1 cellular context compared by ENCODE assay signal in the genomic region with DNA sequence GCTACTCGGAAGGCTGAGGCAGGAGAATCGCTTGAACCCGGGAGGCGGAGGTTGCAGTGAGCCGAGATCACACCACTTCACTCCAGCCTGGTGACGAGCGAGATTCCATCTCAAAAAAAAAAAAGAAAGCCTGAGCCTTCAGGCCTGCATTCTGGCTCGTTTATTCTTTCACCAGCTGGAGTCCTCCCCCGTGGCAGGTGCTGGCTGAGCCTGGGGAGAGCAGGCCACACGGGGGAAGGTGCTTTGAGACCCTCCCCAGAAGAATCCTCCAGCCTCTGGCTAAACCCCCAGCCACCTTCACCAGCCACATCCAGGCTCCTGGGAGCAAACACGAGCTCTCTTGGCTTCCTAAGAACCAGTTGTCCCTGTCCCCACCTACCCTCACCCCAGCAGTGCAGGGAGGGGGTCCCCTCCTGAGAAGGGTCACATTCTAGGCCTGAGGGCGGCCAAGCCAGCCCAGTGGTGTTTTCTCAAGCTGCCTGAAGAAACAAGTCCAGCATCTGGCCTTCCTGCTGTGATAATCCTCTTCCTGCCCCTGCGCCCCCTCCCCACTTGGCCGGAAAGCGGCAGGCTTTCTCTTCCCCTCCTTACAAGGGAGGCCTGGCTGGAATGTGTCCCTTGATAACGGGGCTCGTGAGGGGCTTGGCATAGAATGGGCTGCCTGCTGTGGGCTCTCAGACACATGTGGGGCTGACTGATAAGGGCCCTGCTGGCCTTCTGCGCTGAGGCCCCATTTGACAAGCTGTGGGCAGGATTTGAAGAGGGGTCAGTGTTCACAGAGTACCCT.
TF ChIP-seq lines count a peak whose summit lies in the region.

No MANE protein-coding gene starts in this region.

TF ChIP-seq in WTC11, 78 proteins besides CTCF, POLR2A, EP300 and RAD21 (continued from another document):
- TF ChIP-seq, protein P1, sequence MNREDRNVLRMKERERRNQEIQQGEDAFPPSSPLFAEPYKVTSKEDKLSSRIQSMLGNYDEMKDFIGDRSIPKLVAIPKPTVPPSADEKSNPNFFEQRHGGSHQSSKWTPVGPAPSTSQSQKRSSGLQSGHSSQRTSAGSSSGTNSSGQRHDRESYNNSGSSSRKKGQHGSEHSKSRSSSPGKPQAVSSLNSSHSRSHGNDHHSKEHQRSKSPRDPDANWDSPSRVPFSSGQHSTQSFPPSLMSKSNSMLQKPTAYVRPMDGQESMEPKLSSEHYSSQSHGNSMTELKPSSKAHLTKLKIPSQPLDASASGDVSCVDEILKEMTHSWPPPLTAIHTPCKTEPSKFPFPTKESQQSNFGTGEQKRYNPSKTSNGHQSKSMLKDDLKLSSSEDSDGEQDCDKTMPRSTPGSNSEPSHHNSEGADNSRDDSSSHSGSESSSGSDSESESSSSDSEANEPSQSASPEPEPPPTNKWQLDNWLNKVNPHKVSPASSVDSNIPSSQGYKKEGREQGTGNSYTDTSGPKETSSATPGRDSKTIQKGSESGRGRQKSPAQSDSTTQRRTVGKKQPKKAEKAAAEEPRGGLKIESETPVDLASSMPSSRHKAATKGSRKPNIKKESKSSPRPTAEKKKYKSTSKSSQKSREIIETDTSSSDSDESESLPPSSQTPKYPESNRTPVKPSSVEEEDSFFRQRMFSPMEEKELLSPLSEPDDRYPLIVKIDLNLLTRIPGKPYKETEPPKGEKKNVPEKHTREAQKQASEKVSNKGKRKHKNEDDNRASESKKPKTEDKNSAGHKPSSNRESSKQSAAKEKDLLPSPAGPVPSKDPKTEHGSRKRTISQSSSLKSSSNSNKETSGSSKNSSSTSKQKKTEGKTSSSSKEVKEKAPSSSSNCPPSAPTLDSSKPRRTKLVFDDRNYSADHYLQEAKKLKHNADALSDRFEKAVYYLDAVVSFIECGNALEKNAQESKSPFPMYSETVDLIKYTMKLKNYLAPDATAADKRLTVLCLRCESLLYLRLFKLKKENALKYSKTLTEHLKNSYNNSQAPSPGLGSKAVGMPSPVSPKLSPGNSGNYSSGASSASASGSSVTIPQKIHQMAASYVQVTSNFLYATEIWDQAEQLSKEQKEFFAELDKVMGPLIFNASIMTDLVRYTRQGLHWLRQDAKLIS (CRISPR knock-in tag; IDR thresholded peaks at IDR 0.05; ENCODE audit: borderline replicate concordance), result no peak
- TF ChIP-seq, protein P2, sequence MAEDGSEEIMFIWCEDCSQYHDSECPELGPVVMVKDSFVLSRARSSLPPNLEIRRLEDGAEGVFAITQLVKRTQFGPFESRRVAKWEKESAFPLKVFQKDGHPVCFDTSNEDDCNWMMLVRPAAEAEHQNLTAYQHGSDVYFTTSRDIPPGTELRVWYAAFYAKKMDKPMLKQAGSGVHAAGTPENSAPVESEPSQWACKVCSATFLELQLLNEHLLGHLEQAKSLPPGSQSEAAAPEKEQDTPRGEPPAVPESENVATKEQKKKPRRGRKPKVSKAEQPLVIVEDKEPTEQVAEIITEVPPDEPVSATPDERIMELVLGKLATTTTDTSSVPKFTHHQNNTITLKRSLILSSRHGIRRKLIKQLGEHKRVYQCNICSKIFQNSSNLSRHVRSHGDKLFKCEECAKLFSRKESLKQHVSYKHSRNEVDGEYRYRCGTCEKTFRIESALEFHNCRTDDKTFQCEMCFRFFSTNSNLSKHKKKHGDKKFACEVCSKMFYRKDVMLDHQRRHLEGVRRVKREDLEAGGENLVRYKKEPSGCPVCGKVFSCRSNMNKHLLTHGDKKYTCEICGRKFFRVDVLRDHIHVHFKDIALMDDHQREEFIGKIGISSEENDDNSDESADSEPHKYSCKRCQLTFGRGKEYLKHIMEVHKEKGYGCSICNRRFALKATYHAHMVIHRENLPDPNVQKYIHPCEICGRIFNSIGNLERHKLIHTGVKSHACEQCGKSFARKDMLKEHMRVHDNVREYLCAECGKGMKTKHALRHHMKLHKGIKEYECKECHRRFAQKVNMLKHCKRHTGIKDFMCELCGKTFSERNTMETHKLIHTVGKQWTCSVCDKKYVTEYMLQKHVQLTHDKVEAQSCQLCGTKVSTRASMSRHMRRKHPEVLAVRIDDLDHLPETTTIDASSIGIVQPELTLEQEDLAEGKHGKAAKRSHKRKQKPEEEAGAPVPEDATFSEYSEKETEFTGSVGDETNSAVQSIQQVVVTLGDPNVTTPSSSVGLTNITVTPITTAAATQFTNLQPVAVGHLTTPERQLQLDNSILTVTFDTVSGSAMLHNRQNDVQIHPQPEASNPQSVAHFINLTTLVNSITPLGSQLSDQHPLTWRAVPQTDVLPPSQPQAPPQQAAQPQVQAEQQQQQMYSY (CRISPR knock-in tag; IDR thresholded peaks at IDR 0.05), result no peak
- TF ChIP-seq FOXJ3 (CRISPR knock-in tag; IDR thresholded peaks at IDR 0.05; ENCODE audit: borderline replicate concordance), result no peak
- TF ChIP-seq FOXP1 (CRISPR knock-in tag; IDR thresholded peaks at IDR 0.05; ENCODE audit: borderline replicate concordance), result no peak
- no peak for TF ChIP-seq JAZF1 (CRISPR knock-in tag; IDR thresholded peaks at IDR 0.05)
- no peak for TF ChIP-seq NR1H2 (CRISPR knock-in tag; IDR thresholded peaks at IDR 0.05)
- TF ChIP-seq ELF4 (CRISPR knock-in tag; IDR thresholded peaks at IDR 0.05; ENCODE audit: low read depth), result no peak
- TF ChIP-seq ZNF671 (CRISPR knock-in tag; IDR thresholded peaks at IDR 0.05), result no peak
- no peak for TF ChIP-seq TP53 (CRISPR knock-in tag; IDR thresholded peaks at IDR 0.05)
- peak; percentile 86 for TF ChIP-seq TEAD4 (CRISPR knock-in tag; IDR thresholded peaks at IDR 0.05)
- no peak for TF ChIP-seq GABPB1 (CRISPR knock-in tag; IDR thresholded peaks at IDR 0.05)
- TF ChIP-seq, protein P3, sequence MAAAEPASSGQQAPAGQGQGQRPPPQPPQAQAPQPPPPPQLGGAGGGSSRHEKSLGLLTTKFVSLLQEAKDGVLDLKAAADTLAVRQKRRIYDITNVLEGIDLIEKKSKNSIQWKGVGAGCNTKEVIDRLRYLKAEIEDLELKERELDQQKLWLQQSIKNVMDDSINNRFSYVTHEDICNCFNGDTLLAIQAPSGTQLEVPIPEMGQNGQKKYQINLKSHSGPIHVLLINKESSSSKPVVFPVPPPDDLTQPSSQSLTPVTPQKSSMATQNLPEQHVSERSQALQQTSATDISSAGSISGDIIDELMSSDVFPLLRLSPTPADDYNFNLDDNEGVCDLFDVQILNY (CRISPR knock-in tag; IDR thresholded peaks at IDR 0.05), result peak; percentile 54; the same call in 1 of the 2 replicates
- 0 out of 2 replicates have a peak, but pooled peaks have one; percentile 25 for TF ChIP-seq MYBL2 (CRISPR knock-in tag; IDR thresholded peaks at IDR 0.05)
- no peak for TF ChIP-seq NFATC4 (CRISPR knock-in tag; IDR thresholded peaks at IDR 0.05)
- TF ChIP-seq ETV6 (CRISPR knock-in tag; IDR thresholded peaks at IDR 0.05), result peak; percentile 87
- TF ChIP-seq CBFB (CRISPR knock-in tag; IDR thresholded peaks at IDR 0.05; ENCODE audit: low read depth), result no peak
- TF ChIP-seq SP1 (CRISPR knock-in tag; conservative IDR thresholded peaks at IDR 0.05), result peak; percentile 51
- peak; percentile 66; the same call in 1 of the 2 replicates for TF ChIP-seq NFE2L1 (CRISPR knock-in tag; IDR thresholded peaks at IDR 0.05)
- no peak for TF ChIP-seq ZNF138 (CRISPR knock-in tag; conservative IDR thresholded peaks at IDR 0.05)
- no peak for TF ChIP-seq EMX1 (CRISPR knock-in tag; IDR thresholded peaks at IDR 0.05)
- TF ChIP-seq NFYB (CRISPR knock-in tag; conservative IDR thresholded peaks at IDR 0.05; ENCODE audit: low read depth), result no peak
